ENCODE assay signal across 1 cellular context in the genomic region with DNA sequence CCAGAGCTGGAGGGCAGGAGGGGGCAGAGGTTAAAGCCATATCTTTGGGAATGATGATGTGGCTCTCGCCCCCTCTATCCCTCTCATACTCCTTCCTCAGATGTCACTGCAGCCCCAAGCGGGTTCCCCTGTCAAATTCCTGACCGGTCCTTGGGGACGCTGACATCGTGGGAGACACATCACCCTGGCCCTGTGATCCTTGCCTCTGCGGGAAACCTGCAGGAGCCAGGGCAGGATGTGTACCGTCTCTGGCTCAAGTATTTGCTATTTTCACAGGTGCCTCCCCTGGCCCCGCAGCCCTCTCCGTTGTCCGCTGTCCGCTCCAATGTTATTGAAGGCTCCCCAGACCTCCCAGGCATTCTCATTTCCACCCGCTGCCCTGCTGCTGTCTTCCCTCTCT.
TF ChIP-seq lines count a peak whose summit lies in the region.

No MANE protein-coding gene starts in this region.

TF ChIP-seq in HepG2, 621 proteins besides CTCF, POLR2A, EP300 and RAD21:
- TF ChIP-seq CENPBD1 (CRISPR knock-in tag; IDR thresholded peaks at IDR 0.05; ENCODE audit: borderline replicate concordance, low read depth): no peak
- TF ChIP-seq, protein P1, sequence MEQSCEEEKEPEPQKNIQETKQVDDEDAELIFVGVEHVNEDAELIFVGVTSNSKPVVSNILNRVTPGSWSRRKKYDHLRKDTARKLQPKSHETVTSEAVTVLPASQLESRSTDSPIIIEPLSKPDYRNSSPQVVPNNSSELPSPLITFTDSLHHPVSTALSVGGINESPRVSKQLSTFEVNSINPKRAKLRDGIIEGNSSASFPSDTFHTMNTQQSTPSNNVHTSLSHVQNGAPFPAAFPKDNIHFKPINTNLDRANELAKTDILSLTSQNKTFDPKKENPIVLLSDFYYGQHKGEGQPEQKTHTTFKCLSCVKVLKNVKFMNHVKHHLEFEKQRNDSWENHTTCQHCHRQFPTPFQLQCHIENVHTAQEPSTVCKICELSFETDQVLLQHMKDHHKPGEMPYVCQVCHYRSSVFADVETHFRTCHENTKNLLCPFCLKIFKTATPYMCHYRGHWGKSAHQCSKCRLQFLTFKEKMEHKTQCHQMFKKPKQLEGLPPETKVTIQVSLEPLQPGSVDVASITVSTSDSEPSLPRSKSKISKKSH (CRISPR knock-in tag; IDR thresholded peaks at IDR 0.05; ENCODE audit: borderline replicate concordance): no peak
- no peak for TF ChIP-seq AHR (CRISPR knock-in tag; IDR thresholded peaks at IDR 0.05)
- TF ChIP-seq THYN1 (CRISPR knock-in tag; IDR thresholded peaks at IDR 0.05; ENCODE audit: borderline replicate concordance, low read depth): no peak
- no peak for TF ChIP-seq PAX8 (CRISPR knock-in tag; IDR thresholded peaks at IDR 0.05; ENCODE audit: borderline replicate concordance)
- TF ChIP-seq ERF (CRISPR knock-in tag; IDR thresholded peaks at IDR 0.05): no peak
